16 cellular contexts compared by ENCODE assay signal in the genomic region with DNA sequence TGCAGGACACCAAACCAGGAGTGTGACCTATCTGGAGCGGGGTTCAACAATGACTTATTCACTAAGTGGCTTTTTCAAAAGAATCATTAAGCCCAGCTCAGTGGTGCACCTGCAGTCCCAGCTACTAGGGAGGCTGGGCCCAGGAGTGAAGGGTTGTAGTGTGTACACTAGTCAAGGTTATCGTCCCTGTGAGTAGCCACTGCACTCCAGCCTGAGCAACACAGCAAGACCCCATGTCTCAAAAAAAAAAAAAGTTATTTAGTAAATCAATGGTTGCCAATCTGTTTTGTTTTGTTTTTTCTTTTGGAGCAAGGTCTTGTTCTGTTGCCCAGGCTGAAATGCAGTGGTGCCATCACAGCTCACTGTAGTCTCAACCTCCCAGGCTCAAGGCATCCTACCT. TPM values are rescaled to one million over a fixed set of nuclear protein-coding genes. Genes with fewer than 3 reads are reported as not detected.
DNase-seq lines count a peak whose midpoint lies in the region; ATAC-seq and TF ChIP-seq lines count a peak whose summit lies in the region.
"Had no signal": no experiment of that assay in that cellular context is flagged by ENCODE, and none has a peak within 500 bp of the region (broad histone marks: within the 10 kb centered on the region; RNA-seq: fewer than 3 reads in every experiment).

No MANE protein-coding gene starts in this region.

- TF ChIP-seq CTCF in dorsolateral prefrontal cortex (IDR thresholded peaks at IDR 0.05 in 54 of 56, conservative IDR thresholded peaks at IDR 0.05 in 2 of 56; ENCODE audit: low read depth in 1 of 56, partially characterized antibody in 56 of 56): no peak
- TF ChIP-seq CTCF in ascending aorta (IDR thresholded peaks at IDR 0.05): no peak

- H3K36me3 Mint-ChIP-seq in activated CD4-positive, alpha-beta T cell treated with anti-CD3 and anti-CD28 coated beads, Interleukin-2, amount 10 ng/mL, durations not matched to agents 7 days and 5 days (ENCODE audit: low read depth): peaks cover 60% of the 10 kb centered on the region
- H3K36me3 Mint-ChIP-seq in T-helper 17 cell (ENCODE audit: low read depth): peaks cover 4% of the 10 kb centered on the region

- H3K4me1 ChIP-seq in ascending aorta: peaks cover 0 to 18% of the 10 kb centered on the region in 2 donors

- H3K4me3 ChIP-seq in dorsolateral prefrontal cortex (no peak overlapping the region), ascending aorta (no peak overlapping the region)
- H3K4me3 ChIP-seq: coronary artery, ovary had no signal

- intact Hi-C loops in dorsolateral prefrontal cortex (cut with DNase I) (loop anchor here in 1 of 2 donors (10.0 kb wide), 1 partner anchor 378 kb away; no protein-coding TSS in a partner anchor), ascending aorta (cut with DNase I) (no loop called here)

- H3K4me3 Mint-ChIP-seq in activated CD4-positive, alpha-beta T cell treated with anti-CD3 and anti-CD28 coated beads, Interleukin-2, amount 10 ng/mL, durations not matched to agents 7 days and 5 days: no peak overlapping the region
- H3K4me3 Mint-ChIP-seq in T-helper 17 cell: peak overlapping the region; percentile 97
- H3K4me3 Mint-ChIP-seq in stimulated activated naive CD8-positive, alpha-beta T cell treated with anti-CD3 and anti-CD28 coated beads, Interleukin-15, amount 100 ng/mL, for 72 hours: peak overlapping the region; percentile 70 to 83

- H3K4me1 Mint-ChIP-seq in activated CD4-positive, alpha-beta T cell treated with anti-CD3 and anti-CD28 coated beads, Interleukin-2, amount 10 ng/mL, durations not matched to agents 7 days and 5 days: peaks cover 74% of the 10 kb centered on the region
- peaks cover 61% of the 10 kb centered on the region for H3K4me1 Mint-ChIP-seq in T-helper 17 cell
- H3K4me1 Mint-ChIP-seq in stimulated activated naive CD8-positive, alpha-beta T cell treated with anti-CD3 and anti-CD28 coated beads, Interleukin-15, amount 100 ng/mL, for 72 hours: peaks cover 79% of the 10 kb centered on the region

- H3K36me3 ChIP-seq in ascending aorta: peaks cover 4 to 25% of the 10 kb centered on the region in 2 donors
- H3K36me3 ChIP-seq: ovary had no signal

- ATAC-seq in T-helper 17 cell (no peak), GM21447 (IDR thresholded peaks at IDR 0.05; ENCODE audit: unreplicated experiment) (no peak)
- no peak for ATAC-seq in stimulated activated naive CD8-positive, alpha-beta T cell treated with anti-CD3 and anti-CD28 coated beads, Interleukin-15, amount 100 ng/mL, for 72 hours

- H3K27ac ChIP-seq in dorsolateral prefrontal cortex: peak overlapping the region in 56 of 59 donors; percentile 5 to 100 (median 90)
- no peak overlapping the region for H3K27ac ChIP-seq in ascending aorta
- H3K27ac ChIP-seq: KMS-11, ovary had no signal

- H3K9me3 Mint-ChIP-seq in activated CD4-positive, alpha-beta T cell treated with anti-CD3 and anti-CD28 coated beads, Interleukin-2, amount 10 ng/mL, durations not matched to agents 7 days and 5 days: no peaks in the 10 kb centered on the region
- H3K9me3 Mint-ChIP-seq in stimulated activated naive CD8-positive, alpha-beta T cell treated with anti-CD3 and anti-CD28 coated beads, Interleukin-15, amount 100 ng/mL, for 72 hours: no peaks in the 10 kb centered on the region

- CTCF ChIA-PET in activated CD4-positive, alpha-beta T cell treated with anti-CD3 and anti-CD28 coated beads, Interleukin-2, amount 10 ng/mL, durations not matched to agents 7 days and 5 days (lab: Charles Lee): interaction anchor here (1.0 to 19.7 kb wide), 3 partner anchors 8 to 23 kb away, joined by 4 to 355 read pairs (median 16); a partner anchor contains a TSS

- H3K27me3 ChIP-seq in dorsolateral prefrontal cortex: no peaks in the 10 kb centered on the region
- no peaks in the 10 kb centered on the region for H3K27me3 ChIP-seq in ascending aorta
- H3K27me3 ChIP-seq: ovary had no signal

- H3K27ac Mint-ChIP-seq in activated CD4-positive, alpha-beta T cell treated with anti-CD3 and anti-CD28 coated beads, Interleukin-2, amount 10 ng/mL, durations not matched to agents 7 days and 5 days: peak overlapping the region; percentile 70
- peak overlapping the region; percentile 98 for H3K27ac Mint-ChIP-seq in T-helper 17 cell
- peak overlapping the region; percentile 27 to 86 for H3K27ac Mint-ChIP-seq in stimulated activated naive CD8-positive, alpha-beta T cell treated with anti-CD3 and anti-CD28 coated beads, Interleukin-15, amount 100 ng/mL, for 72 hours

- DNase-seq in activated CD4-positive, alpha-beta T cell treated with anti-CD3 and anti-CD28 coated beads, Interleukin-2, amount 10 ng/mL, durations not matched to agents 7 days and 5 days: no peak
- DNase-seq in activated CD4-positive, alpha-beta T cell treated with anti-CD3 and anti-CD28 coated beads for 48 hours: no peak
- DNase-seq in T-helper 17 cell (no peak), dorsolateral prefrontal cortex (no peak), iPS-NIHi7 (ENCODE audit: extremely low spot score) (no peak), ascending aorta (ENCODE audit: low spot score in 2 of 2) (no peak)
- no peak for DNase-seq in stimulated activated naive CD8-positive, alpha-beta T cell treated with anti-CD3 and anti-CD28 coated beads, Interleukin-15, amount 100 ng/mL, for 72 hours
- DNase-seq: anterior cingulate cortex, GF-D8, head of caudate nucleus, NCI-H187 treated with DMSO at 0.1 percent for 48 hours, NCI-H526, ovary had no signal

- H3K9me3 ChIP-seq in T-helper 17 cell (ENCODE audit: control insufficient read depth, low read length, poor library complexity, severe bottlenecking) (no peaks in the 10 kb centered on the region), ascending aorta (no peaks in the 10 kb centered on the region)
- H3K9me3 ChIP-seq: ovary had no signal

- POLR2A ChIA-PET in activated CD4-positive, alpha-beta T cell treated with anti-CD3 and anti-CD28 coated beads, Interleukin-2, amount 10 ng/mL, durations not matched to agents 7 days and 5 days (lab: Charles Lee): no interaction called here

- H3K27me3 Mint-ChIP-seq in activated CD4-positive, alpha-beta T cell treated with anti-CD3 and anti-CD28 coated beads, Interleukin-2, amount 10 ng/mL, durations not matched to agents 7 days and 5 days: no peaks in the 10 kb centered on the region
- H3K27me3 Mint-ChIP-seq in T-helper 17 cell: no peaks in the 10 kb centered on the region
- H3K27me3 Mint-ChIP-seq in stimulated activated naive CD8-positive, alpha-beta T cell treated with anti-CD3 and anti-CD28 coated beads, Interleukin-15, amount 100 ng/mL, for 72 hours: no peaks in the 10 kb centered on the region

RNA-seq across cellular contexts. Expression of a gene that starts 7.9 kb away (rescaled TPM):
- total RNA-seq in activated CD4-positive, alpha-beta T cell treated with anti-CD3 and anti-CD28 coated beads, Interleukin-2, amount 10 ng/mL, durations not matched to agents 7 days and 5 days: 100 to 1,000 TPM; 158 to 172 TPM
- total RNA-seq in T-helper 17 cell (100 to 1,000 TPM; 114 to 123 TPM), dorsolateral prefrontal cortex (100 to 1,000 TPM in 1 of 120 experiments, 10 to 100 TPM in 119; 13.0 to 131 (median 35.8) TPM), ascending aorta (60.7 TPM)

RNA-seq across cellular contexts. Expression of a gene that starts 22.6 kb away (rescaled TPM):
- 100 to 1,000 TPM; 103 to 108 TPM for total RNA-seq in activated CD4-positive, alpha-beta T cell treated with anti-CD3 and anti-CD28 coated beads, Interleukin-2, amount 10 ng/mL, durations not matched to agents 7 days and 5 days
- 100 to 1,000 TPM; 115 to 125 TPM for total RNA-seq in T-helper 17 cell
- total RNA-seq in dorsolateral prefrontal cortex: 10 to 100 TPM; 40.9 to 92.8 (median 69.6) TPM
- 48.1 TPM for total RNA-seq in ascending aorta

RNA-seq across cellular contexts. Expression of a gene that starts 24.5 kb away (rescaled TPM):
- 10 to 100 TPM; 30.0 to 30.9 TPM for total RNA-seq in activated CD4-positive, alpha-beta T cell treated with anti-CD3 and anti-CD28 coated beads, Interleukin-2, amount 10 ng/mL, durations not matched to agents 7 days and 5 days
- total RNA-seq in T-helper 17 cell: 10 to 100 TPM; 17.8 to 19.3 TPM
- total RNA-seq in dorsolateral prefrontal cortex: 10 to 100 TPM; 15.7 to 52.0 (median 29.4) TPM
- total RNA-seq in ascending aorta: 7.1 TPM

RNA-seq across cellular contexts. Expression of a gene that starts 35.5 kb away (rescaled TPM):
- 100 to 1,000 TPM in 1 of 2 experiments, 10 to 100 TPM in 1; 94.7 to 116 TPM for total RNA-seq in activated CD4-positive, alpha-beta T cell treated with anti-CD3 and anti-CD28 coated beads, Interleukin-2, amount 10 ng/mL, durations not matched to agents 7 days and 5 days
- total RNA-seq in T-helper 17 cell: 100 to 1,000 TPM; 120 to 128 TPM
- total RNA-seq in dorsolateral prefrontal cortex: 10 to 100 TPM; 40.2 to 80.3 (median 56.5) TPM
- total RNA-seq in ascending aorta: 36.3 TPM

Comparison
In these comparisons a context has a peak if more than half of its experiments do, and no peak if none do; other contexts are left out.
1. H3K27ac ChIP-seq: peak in dorsolateral prefrontal cortex (56 of 59); none in ascending aorta (0 of 2).
2. Peak in every context shown above with its lines, with median percentiles within 50 percentile points of each other: H3K27ac Mint-ChIP-seq.